ENCODE assay signal across 12 cellular contexts in the genomic region with DNA sequence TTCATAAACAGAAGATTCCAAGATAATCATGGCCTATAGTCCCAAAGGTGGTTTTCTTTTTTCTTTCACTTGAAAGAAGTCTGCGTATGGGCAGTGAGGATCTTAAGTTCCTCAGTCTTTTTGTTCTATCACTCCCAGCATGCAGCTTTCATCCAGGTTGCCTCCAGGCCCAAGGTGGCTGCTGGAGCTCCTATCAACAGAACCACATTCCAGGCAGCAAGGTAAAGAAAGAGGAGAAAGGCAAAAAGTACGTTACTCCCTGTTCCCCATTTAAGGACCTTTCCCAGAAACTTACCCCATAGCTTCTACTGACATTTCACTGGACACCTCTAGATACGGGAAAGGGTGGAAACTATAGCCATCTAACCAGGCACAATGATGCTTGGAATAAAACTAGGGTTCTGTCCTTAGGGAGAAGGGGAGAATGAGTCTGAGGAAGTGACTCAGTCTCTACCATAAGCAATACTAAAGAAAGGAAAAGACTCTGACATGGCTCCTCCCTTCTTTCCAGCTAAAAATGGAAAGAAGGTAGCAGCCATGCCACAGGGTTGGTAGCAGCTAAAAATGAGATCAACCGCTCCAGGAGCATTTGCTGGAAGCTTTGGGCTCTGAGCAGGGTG.
DNase-seq lines count a peak whose midpoint lies in the region; ATAC-seq and TF ChIP-seq lines count a peak whose summit lies in the region.
"Had no signal": no experiment of that assay in that cellular context is flagged by ENCODE, and none has a peak within 500 bp of the region (broad histone marks: within the 10 kb centered on the region; RNA-seq: fewer than 3 reads in every experiment).

No MANE protein-coding gene starts in this region.

- no peak for TF ChIP-seq CTCF in A673 (conservative IDR thresholded peaks at IDR 0.05; ENCODE audit: low read depth, low read length)
- no peak for TF ChIP-seq CTCF in ascending aorta (IDR thresholded peaks at IDR 0.05)
- TF ChIP-seq CTCF in uterus (IDR thresholded peaks at IDR 0.05): no peak

- in situ Hi-C loops in G401 (cut with HindIII; ENCODE audit: low sequenced_read_pairs): no loop called here

- ATAC-seq in GM18867 (IDR thresholded peaks at IDR 0.05; ENCODE audit: unreplicated experiment): no peak

- DNase-seq in A673 (ENCODE audit: low spot score) (peak; percentile 6), HCEC 1CT (peak; percentile 48), ascending aorta (ENCODE audit: low spot score in 2 of 2) (no peak), fibroblast of peridontal ligament (ENCODE audit: extremely low read depth) (peak; percentile 57), GDM1 (lab: John Stamatoyannopoulos, UW) (no peak), G401 (ENCODE audit: low spot score) (no peak), uterus (no peak)
- DNase-seq: activated T-cell treated with anti-CD3 and anti-CD28 coated beads for 4 hours; kidney; NCI-H1694 treated with DMSO at 0.1 percent for 48 hours; stimulated activated CD4-positive, alpha-beta T cell treated with anti-CD3 and anti-CD28 coated beads, Interleukin-1b, Interleukin-23, amount 100 ng/mL, for 48 hours had no signal

- H3K27ac ChIP-seq in A673 (ENCODE audit: low read depth, low read length, poor library complexity, severe bottlenecking): no peak overlapping the region
- peak overlapping the region; percentile 45 to 53 for H3K27ac ChIP-seq in ascending aorta
- H3K27ac ChIP-seq in uterus: no peak overlapping the region

- H3K36me3 ChIP-seq in A673 (ENCODE audit: insufficient read depth, low read length, poor library complexity, severe bottlenecking): no peaks in the 10 kb centered on the region
- H3K36me3 ChIP-seq in ascending aorta: no peaks in the 10 kb centered on the region
- H3K36me3 ChIP-seq in uterus: no peaks in the 10 kb centered on the region

- no peak for TF ChIP-seq POLR2A in uterus (IDR thresholded peaks at IDR 0.05)

- peaks cover 5% of the 10 kb centered on the region for H3K9me3 ChIP-seq in A673 (ENCODE audit: low read depth, low read length, poor library complexity, severe bottlenecking)
- no peaks in the 10 kb centered on the region for H3K9me3 ChIP-seq in ascending aorta
- no peaks in the 10 kb centered on the region for H3K9me3 ChIP-seq in uterus

- H3K27me3 ChIP-seq in A673 (replicated peaks; ENCODE audit: insufficient read depth, low read depth, low read length, poor library complexity): peaks cover 7% of the 10 kb centered on the region
- no peaks in the 10 kb centered on the region for H3K27me3 ChIP-seq in ascending aorta
- no peaks in the 10 kb centered on the region for H3K27me3 ChIP-seq in uterus

- H3K4me3 ChIP-seq in A673 (ENCODE audit: low read depth, low read length, poor library complexity, severe bottlenecking): no peak overlapping the region
- no peak overlapping the region for H3K4me3 ChIP-seq in ascending aorta
- H3K4me3 ChIP-seq in uterus: no peak overlapping the region

- no peaks in the 10 kb centered on the region for H3K4me1 ChIP-seq in A673 (ENCODE audit: insufficient read depth, low read length, poor library complexity, severe bottlenecking)
- peaks cover 2 to 6% of the 10 kb centered on the region in 2 donors for H3K4me1 ChIP-seq in ascending aorta
- no peaks in the 10 kb centered on the region for H3K4me1 ChIP-seq in uterus

- POLR2A ChIA-PET in A673 (lab: Charles Lee; ENCODE audit: low non-redundant PET): no interaction called here

- no TSS peak for BruUV-seq in A673 (replicated peaks; lab: Mats Ljungman, UMichigan)

- intact Hi-C loops in A673 (cut with micrococcal nuclease; ENCODE audit: unreplicated experiment) (no loop called here), ascending aorta (cut with DNase I) (no loop called here), uterus (cut with DNase I; ENCODE audit: low total_unique reads) (no loop called here)

- CTCF ChIA-PET in A673 (lab: Charles Lee): interaction anchor here (0.6 kb wide), 1 partner anchor 317 kb away, joined by 4 read pairs; no protein-coding TSS in a partner anchor

Comparison
In these comparisons a context has a peak if more than half of its experiments do, and no peak if none do; other contexts are left out.
1. DNase-seq: peak in A673 (single experiment), HCEC 1CT (single experiment) and fibroblast of peridontal ligament (single experiment); none in ascending aorta (0 of 2), GDM1 (single experiment), G401 (single experiment) and uterus (0 of 2).
2. H3K27ac ChIP-seq: peak in ascending aorta (2 of 2); none in A673 (single experiment) and uterus (0 of 2).